Comparison of ENCODE assay signal across 11 cellular contexts in genomic region chr6:160221423-160221822, GRCh38. TPM values are rescaled to one million over a fixed set of nuclear protein-coding genes. Genes with fewer than 3 reads are reported as not detected.
A peak's percentile ranks its signal among the peaks of the same experiment; 100 is the strongest.
DNase-seq lines count a peak whose midpoint lies in the region; ATAC-seq, FAIRE-seq and TF ChIP-seq lines count a peak whose summit lies in the region.
"Had no signal": no experiment of that assay in that cellular context is flagged by ENCODE, and none has a peak within 500 bp of the region (broad histone marks: within the 10 kb centered on the region; RNA-seq: fewer than 3 reads in every experiment).

No MANE protein-coding gene starts in this region.

- H3K4me3 ChIP-seq in HL-60 (replicated peaks; ENCODE audit: insufficient read depth, low read length) (no peak overlapping the region), pancreas (no peak overlapping the region)

- intact Hi-C loops in pancreas (cut with DNase I) = no loop called here

- DNase-seq in HL-60 (ENCODE audit: low read depth in 1 of 2, low spot score in 1 of 2) (peak; percentile 2 to 28), WTC11 (ENCODE audit: low spot score) (no peak), pancreas (no peak), iPS-NIHi11 (ENCODE audit: low spot score) (no peak), NCI-H526 treated with DMSO at 0.1 percent for 48 hours (lab: John Stamatoyannopoulos, UW) (no peak)
- DNase-seq: activated CD4-positive, alpha-beta memory T cell treated with anti-CD3 and anti-CD28 coated beads for 36 hours had no signal

- H3K9me3 ChIP-seq in pancreas = no peaks in the 10 kb centered on the region

- 24 to 26% methylated on average over 3 of the region's 3 CpGs for WGBS in pancreas, 2 donors

- ATAC-seq in GM18907 (IDR thresholded peaks at IDR 0.05; ENCODE audit: unreplicated experiment) = peak; percentile 86
- ATAC-seq in WTC11 = peak; percentile 60
- peak; percentile 73 to 87 (median 85) for ATAC-seq in pancreas
- no peak for ATAC-seq in stimulated activated memory B cell treated with anti-CD40 and anti-IgM and Interleukin-4, amounts not matched to agents 10 μg/mL and 1 μg/mL and 100 μg/mL, for 72 hours
- no peak for ATAC-seq in GM18858 (IDR thresholded peaks at IDR 0.05; ENCODE audit: unreplicated experiment)

- no peaks in the 10 kb centered on the region; the same call in 1 of the 2 replicates for H3K27me3 Mint-ChIP-seq in WTC11 (ENCODE audit: low read depth)
- peaks cover 1% of the 10 kb centered on the region for H3K27me3 Mint-ChIP-seq in stimulated activated memory B cell treated with anti-CD40 and anti-IgM and Interleukin-4, amounts not matched to agents 10 μg/mL and 1 μg/mL and 100 μg/mL, for 72 hours
- H3K27me3 Mint-ChIP-seq: dendritic cell treated with granulocyte-macrophage colony-stimulating factor and Interleukin-4, amounts not matched to agents 40 ng/mL and 50 ng/mL, for 4 days had no signal

- H3K9me3 Mint-ChIP-seq in WTC11 = peaks cover 30% of the 10 kb centered on the region
- H3K9me3 Mint-ChIP-seq in stimulated activated memory B cell treated with anti-CD40 and anti-IgM and Interleukin-4, amounts not matched to agents 10 μg/mL and 1 μg/mL and 100 μg/mL, for 72 hours = peaks cover 13% of the 10 kb centered on the region
- H3K9me3 Mint-ChIP-seq: activated CD4-positive, alpha-beta memory T cell treated with anti-CD3 and anti-CD28 coated beads for 36 hours had no signal

- H3K4me1 Mint-ChIP-seq in WTC11 = peaks cover 47% of the 10 kb centered on the region
- H3K4me1 Mint-ChIP-seq in stimulated activated memory B cell treated with anti-CD40 and anti-IgM and Interleukin-4, amounts not matched to agents 10 μg/mL and 1 μg/mL and 100 μg/mL, for 72 hours = no peaks in the 10 kb centered on the region

- POLR2A ChIA-PET in WTC11 (lab: Charles Lee) = no interaction called here

- H3K4me1 ChIP-seq in pancreas = no peaks in the 10 kb centered on the region

- TF ChIP-seq CTCF in HL-60 (IDR thresholded peaks at IDR 0.05; ENCODE audit: insufficient read depth, low read length) (no peak), WTC11 (IDR thresholded peaks at IDR 0.05) (no peak), pancreas (IDR thresholded peaks at IDR 0.05) (peak in 1 of 4 donors; percentile 11)

- peaks cover 15% of the 10 kb centered on the region for H3K36me3 Mint-ChIP-seq in WTC11
- no peaks in the 10 kb centered on the region for H3K36me3 Mint-ChIP-seq in stimulated activated memory B cell treated with anti-CD40 and anti-IgM and Interleukin-4, amounts not matched to agents 10 μg/mL and 1 μg/mL and 100 μg/mL, for 72 hours
- H3K36me3 Mint-ChIP-seq: activated CD4-positive, alpha-beta memory T cell treated with anti-CD3 and anti-CD28 coated beads for 36 hours had no signal

- H3K27me3 ChIP-seq in HL-60 (ENCODE audit: insufficient read depth, poor library complexity, severe bottlenecking) (peaks cover 5% of the 10 kb centered on the region), pancreas (no peaks in the 10 kb centered on the region)

- H3K27ac Mint-ChIP-seq in WTC11 = peak overlapping the region; percentile 18; the same call in 1 of the 2 replicates
- H3K27ac Mint-ChIP-seq in stimulated activated memory B cell treated with anti-CD40 and anti-IgM and Interleukin-4, amounts not matched to agents 10 μg/mL and 1 μg/mL and 100 μg/mL, for 72 hours = no peak overlapping the region
- H3K27ac Mint-ChIP-seq: activated CD4-positive, alpha-beta memory T cell treated with anti-CD3 and anti-CD28 coated beads for 36 hours; dendritic cell treated with granulocyte-macrophage colony-stimulating factor and Interleukin-4, amounts not matched to agents 40 ng/mL and 50 ng/mL, for 4 days had no signal

- no peaks in the 10 kb centered on the region for H3K36me3 ChIP-seq in pancreas

- FAIRE-seq in pancreas (lab: Jason Lieb, UNC) = peak; percentile 13

- no peak overlapping the region for H3K4me3 Mint-ChIP-seq in WTC11
- H3K4me3 Mint-ChIP-seq in stimulated activated memory B cell treated with anti-CD40 and anti-IgM and Interleukin-4, amounts not matched to agents 10 μg/mL and 1 μg/mL and 100 μg/mL, for 72 hours = no peak overlapping the region
- H3K4me3 Mint-ChIP-seq: activated CD4-positive, alpha-beta memory T cell treated with anti-CD3 and anti-CD28 coated beads for 36 hours; dendritic cell treated with granulocyte-macrophage colony-stimulating factor and Interleukin-4, amounts not matched to agents 40 ng/mL and 50 ng/mL, for 4 days had no signal

- CTCF ChIA-PET in WTC11 (lab: Charles Lee) = interaction anchor here (0.6 to 3.7 kb wide), 27 partner anchors 11 to 234 kb away, joined by 3 to 49 read pairs (median 4); no protein-coding TSS in a partner anchor

- H3K27ac ChIP-seq in HL-60 (replicated peaks) = no peak overlapping the region
- no peak overlapping the region for H3K27ac ChIP-seq in pancreas

TF ChIP-seq in WTC11, 78 proteins besides CTCF, POLR2A, EP300 and RAD21:
- TF ChIP-seq RORB (CRISPR knock-in tag; IDR thresholded peaks at IDR 0.05) = no peak
- TF ChIP-seq E2F5 (CRISPR knock-in tag; IDR thresholded peaks at IDR 0.05) = no peak
- no peak for TF ChIP-seq GABPB1 (CRISPR knock-in tag; IDR thresholded peaks at IDR 0.05)
- no peak for TF ChIP-seq USF1 (CRISPR knock-in tag; IDR thresholded peaks at IDR 0.05)
- TF ChIP-seq ZNF532 (CRISPR knock-in tag; IDR thresholded peaks at IDR 0.05; ENCODE audit: borderline replicate concordance) = no peak

RNA-seq across cellular contexts. Expression of gene SLC22A2, which starts 37.2 kb away (rescaled TPM):
- total RNA-seq in WTC11 (2021) = 0.44 to 0.96 TPM (median 0.78 TPM) in 3 replicates
- not detected for total RNA-seq in pancreas
- polyA plus RNA-seq in pancreas = not detected
- total RNA-seq: activated CD4-positive, alpha-beta memory T cell treated with anti-CD3 and anti-CD28 coated beads for 36 hours; mononuclear cell had no signal

Comparison
In these comparisons a context has a peak if more than half of its experiments do, and no peak if none do; other contexts are left out.
1. ATAC-seq: peak in GM18907 (single experiment), WTC11 (single experiment) and pancreas (4 of 4); none in stimulated activated memory B cell treated with anti-CD40 and anti-IgM and Interleukin-4, amounts not matched to agents 10 μg/mL and 1 μg/mL and 100 μg/mL, for 72 hours (single experiment) and GM18858 (single experiment).
2. DNase-seq: peak in HL-60 (2 of 2); none in WTC11 (single experiment), pancreas (0 of 6), iPS-NIHi11 (single experiment) and NCI-H526 treated with DMSO at 0.1 percent for 48 hours (single experiment).